ENCODE assay signal across 8 cellular contexts in genomic region chr4:173370477-173371291, GRCh38. TPM values are rescaled to one million over a fixed set of nuclear protein-coding genes. Genes with fewer than 3 reads are reported as not detected.
DNase-seq lines count a peak whose midpoint lies in the region; ATAC-seq, FAIRE-seq and TF ChIP-seq lines count a peak whose summit lies in the region.

TSS of gene SAP30 (plus strand) at chr4:173370954. CDS start at chr4:173371183, 229 bp downstream.

- H3K9me3 ChIP-seq in keratinocyte (ENCODE audit: control insufficient read depth, low read depth, low read length): no peaks in the 10 kb centered on the region

- no peaks in the 10 kb centered on the region for H3K36me3 ChIP-seq in keratinocyte (ENCODE audit: control insufficient read depth in 2 of 2, extremely low read depth in 1 of 2, insufficient read depth in 2 of 2, low read length in 2 of 2)

- H4K20me1 ChIP-seq in keratinocyte (ENCODE audit: control insufficient read depth, extremely low read depth, insufficient read depth, low read length): no peaks in the 10 kb centered on the region

- peak within 1 kb of the TSS; percentile 90 to 96 (median 91) for H3K4me3 ChIP-seq in keratinocyte (ENCODE audit: control insufficient read depth in 2 of 3, extremely low read depth in 1 of 3, insufficient read depth in 2 of 3, low read depth in 1 of 3, low read length in 3 of 3)

- H3K27ac ChIP-seq in keratinocyte (ENCODE audit: control insufficient read depth, insufficient read depth, low read length): peak within 1 kb of the TSS; percentile 69

- H3K27me3 ChIP-seq in keratinocyte (ENCODE audit: control insufficient read depth, extremely low read depth, insufficient read depth, low read length): no peaks in the 10 kb centered on the region

- H3K4me2 ChIP-seq in keratinocyte (ENCODE audit: control insufficient read depth, extremely low read depth, insufficient read depth, low read depth, low read length): peak within 1 kb of the TSS; percentile 77

- peak within 1 kb of the TSS; percentile 74 for H3K9ac ChIP-seq in keratinocyte (ENCODE audit: control insufficient read depth, extremely low read depth, insufficient read depth, low read length)

- peak; percentile 75 for ATAC-seq in HG03432 (IDR thresholded peaks at IDR 0.05; ENCODE audit: unreplicated experiment)

- no peaks in the 10 kb centered on the region for H3K9me1 ChIP-seq in keratinocyte (ENCODE audit: control insufficient read depth, extremely low read depth, insufficient read depth, low read length)

- H2AFZ ChIP-seq in keratinocyte (ENCODE audit: control insufficient read depth, low read length): peak within 1 kb of the TSS; percentile 96

- H3K79me2 ChIP-seq in keratinocyte (ENCODE audit: control insufficient read depth, insufficient read depth, low read length): peaks cover 12% of the 10 kb centered on the region

- DNase-seq in AG20443 (ENCODE audit: low spot score) (peak; percentile 99), NCI-H510A (lab: John Stamatoyannopoulos, UW) (peak; percentile 83), cerebellum (ENCODE audit: low spot score) (peak; percentile 95), keratinocyte (ENCODE audit: low read depth, low spot score) (peak; percentile 62)
- DNase-seq in activated CD4-positive, alpha-beta T cell treated with anti-CD3 and anti-CD28 coated beads for 1 hour: peak; percentile 95
- DNase-seq in stimulated activated CD4-positive, alpha-beta T cell treated with anti-CD3 and anti-CD28 coated beads, Interleukin-15, amount 100 ng/mL, for 1 hour (ENCODE audit: low read depth in 1 of 2, low spot score in 1 of 2): peak; percentile 91 to 96

- TF ChIP-seq POLR2A in GM19099 (IDR thresholded peaks at IDR 0.05; ENCODE audit: extremely low read depth, insufficient read length, low read depth): peak; percentile 98

- dilution Hi-C loops in keratinocyte (cut with MboI; ENCODE audit: extremely low pct_ligation_motif_present, low sequenced_read_pairs): no loop called here

- TF ChIP-seq CTCF in keratinocyte (optimal IDR thresholded peaks at IDR 0.05 in 1 of 3, IDR thresholded peaks at IDR 0.05 in 1 of 3, conservative IDR thresholded peaks at IDR 0.05 in 1 of 3; ENCODE audit: extremely low read depth in 1 of 3, insufficient read depth in 2 of 3, low read length in 3 of 3): no peak

- H3K4me1 ChIP-seq in keratinocyte (ENCODE audit: control insufficient read depth, extremely low read depth, insufficient read depth, low read length): peaks cover 18% of the 10 kb centered on the region

- peak; percentile 52 for FAIRE-seq in keratinocyte (lab: Jason Lieb, UNC)

RNA-seq across cellular contexts. Expression of gene SAP30, which starts in this region (rescaled TPM):
- 26.0 TPM for total RNA-seq in cerebellum
- 4.2 to 12.9 TPM (median 4.9 TPM) in 3 replicates for polyA plus RNA-seq in keratinocyte
- polyA plus RNA-seq in keratinocyte (2011; ENCODE audit: low read depth): 0.49 TPM
- 5.3 and 6.7 TPM in 2 replicates for polyA plus RNA-seq in keratinocyte (2011; cell fraction: cytosol; rRNA removed)
- 2.2 and 5.1 TPM in 2 replicates for polyA plus RNA-seq in keratinocyte (2011; cell fraction: nucleus; rRNA removed)
- 3.5 and 6.7 TPM in 2 replicates for polyA plus RNA-seq in keratinocyte (2012; ENCODE audit: low replicate concordance)
- polyA minus RNA-seq in keratinocyte: 0.39 to 1.1 TPM (median 0.89 TPM) in 3 replicates
- not detected for polyA minus RNA-seq in keratinocyte (2011; cell fraction: cytosol; rRNA and poly(A)+ RNA removed)
- polyA minus RNA-seq in keratinocyte (2011; cell fraction: nucleus; rRNA and poly(A)+ RNA removed): 0.53 and 1.7 TPM in 2 replicates

Comparison
In these comparisons a context has a peak if more than half of its experiments do, and no peak if none do; other contexts are left out.
1. Peak in every context shown above with its lines: DNase-seq, ATAC-seq, H3K4me3 ChIP-seq and H3K27ac ChIP-seq.